ENCODE assay signal across 8 cellular contexts in genomic region chr7:5396542-5396941, GRCh38. TPM values are rescaled to one million over a fixed set of nuclear protein-coding genes. Genes with fewer than 3 reads are reported as not detected.
DNase-seq lines count a peak whose midpoint lies in the region; ATAC-seq and TF ChIP-seq lines count a peak whose summit lies in the region.

No MANE protein-coding gene starts in this region.

- H2AFZ ChIP-seq in HCT116 (ENCODE audit: low read depth, low read length, poor library complexity, severe bottlenecking) = no peak overlapping the region

- H3K9me3 ChIP-seq in HCT116 (ENCODE audit: control insufficient read depth in 1 of 2, insufficient read depth in 1 of 2, low read depth in 1 of 2, low read length in 2 of 2) = no peaks in the 10 kb centered on the region
- H3K9me3 ChIP-seq in skeletal muscle tissue (ENCODE audit: control insufficient read depth in 3 of 3, low read length in 3 of 3) = no peaks in the 10 kb centered on the region

- CTCF ChIA-PET in HCT116 (lab: Charles Lee) = interaction anchor here (0.8 to 3.3 kb wide), 5 partner anchors 31 to 282 kb away, joined by 3 to 11 read pairs (median 3); no protein-coding TSS in a partner anchor

- H3K4me2 ChIP-seq in HCT116 (ENCODE audit: low read length) = peak overlapping the region; percentile 96

- H4K20me1 ChIP-seq in HCT116 (ENCODE audit: insufficient read depth) = no peaks in the 10 kb centered on the region

- intact Hi-C loops in HCT116 (cut with micrococcal nuclease) = no loop called here

- RAD21 ChIA-PET in HCT116 (lab: Charles Lee; ENCODE audit: low non-redundant PET in 1 of 2, low total read pairs in 2 of 2, uncharacterized antibody in 2 of 2, unreplicated experiment in 2 of 2) = interaction anchor here (1.0 to 1.1 kb wide), 2 partner anchors 54 to 99 kb away, joined by 3 read pairs; no protein-coding TSS in a partner anchor

- TF ChIP-seq RAD21 in HCT116 (IDR thresholded peaks at IDR 0.05; ENCODE audit: low read depth) = no peak

- DNase-seq in GM10266 (ENCODE audit: extremely low spot score) = peak; percentile 83
- DNase-seq in HCT116 (ENCODE audit: low read depth, low spot score) = peak; percentile 54
- peak; percentile 79 for DNase-seq in NCI-H226
- DNase-seq in activated CD8-positive, alpha-beta memory T cell treated with anti-CD3 and anti-CD28 coated beads, Interleukin-2, amount 50 U/mL, for 4 hours = peak; percentile 62
- DNase-seq in fibroblast of gingiva (ENCODE audit: low read depth) = peak; percentile 62
- DNase-seq in kidney tubule cell (ENCODE audit: low spot score) = no peak
- no peak for DNase-seq in amniotic stem cell (lab: John Stamatoyannopoulos, UW)

- no peak for TF ChIP-seq POLR2A in HCT116 (IDR thresholded peaks at IDR 0.05; ENCODE audit: borderline replicate concordance, extremely low read depth, insufficient read depth, insufficient read length)

- TF ChIP-seq CTCF in GM10266 (IDR thresholded peaks at IDR 0.05; ENCODE audit: control insufficient read depth, insufficient read depth, low read depth, missing control alignments) (peak; percentile 56), HCT116 (IDR thresholded peaks at IDR 0.05 in 2 of 3, conservative IDR thresholded peaks at IDR 0.05 in 1 of 3; ENCODE audit: borderline replicate concordance in 1 of 3, insufficient read depth in 1 of 3, low read depth in 2 of 3, low read length in 2 of 3) (peak in 2 of 3 experiments; percentile 46 to 53; a peak in 4 of 6 replicates)

- no peaks in the 10 kb centered on the region for H3K9me2 ChIP-seq in HCT116 (ENCODE audit: insufficient read depth)

- H3K4me3 ChIP-seq in HCT116 (replicated peaks in 1 of 2; ENCODE audit: low read depth in 1 of 2, low read length in 2 of 2) (peak overlapping the region; percentile 83 to 89), skeletal muscle tissue (ENCODE audit: low read length in 3 of 3) (peak overlapping the region in 1 of 3 donors; percentile 51)

- peaks cover 14 to 16% of the 10 kb centered on the region in 2 experiments; a peak in 3 of 4 replicates for H3K36me3 ChIP-seq in HCT116 (ENCODE audit: control insufficient read depth in 1 of 2, insufficient read depth in 2 of 2, low read length in 2 of 2)
- H3K36me3 ChIP-seq in skeletal muscle tissue (ENCODE audit: control insufficient read depth in 3 of 3, insufficient read depth in 3 of 3, low read length in 3 of 3) = peaks cover 13 to 17% (median 14%) of the 10 kb centered on the region in 3 donors

- peak; percentile 54 for ATAC-seq in HCT116

- BruUV-seq in HCT116 (replicated peaks; lab: Mats Ljungman, UMichigan) = no TSS peak

- POLR2A ChIA-PET in HCT116 (lab: Charles Lee) = interaction anchor here (1.1 to 1.7 kb wide), 5 partner anchors 13 to 54 kb away, joined by 4 to 18 read pairs (median 5); partner anchors contain the start of gene TNRC18

- H3K4me1 ChIP-seq in HCT116 (ENCODE audit: control insufficient read depth in 1 of 2, insufficient read depth in 2 of 2, low read length in 2 of 2) = peaks cover 34 to 56% of the 10 kb centered on the region in 2 experiments
- peaks cover 8 to 14% (median 11%) of the 10 kb centered on the region in 3 donors for H3K4me1 ChIP-seq in skeletal muscle tissue (ENCODE audit: control insufficient read depth in 3 of 3, insufficient read depth in 3 of 3, low read length in 3 of 3)

- H3K79me2 ChIP-seq in HCT116 (ENCODE audit: insufficient read depth, low read length) = peaks cover 75% of the 10 kb centered on the region

- no peaks in the 10 kb centered on the region for H3K27me3 ChIP-seq in HCT116 (ENCODE audit: insufficient read depth, low read length)
- H3K27me3 ChIP-seq in skeletal muscle tissue (ENCODE audit: control insufficient read depth in 3 of 3, insufficient read depth in 3 of 3, low read length in 3 of 3) = no peaks in the 10 kb centered on the region

- H3K9ac ChIP-seq in HCT116 (ENCODE audit: low read length) = peak overlapping the region; percentile 91
- H3K9ac ChIP-seq in skeletal muscle tissue (ENCODE audit: low read depth in 1 of 3, low read length in 3 of 3) = peak overlapping the region; percentile 40 to 62 (median 40)

- H3K27ac ChIP-seq in HCT116 (ENCODE audit: low read depth, low read length) (peak overlapping the region; percentile 92), skeletal muscle tissue (ENCODE audit: low read depth, low read length) (peak overlapping the region; percentile 47)

TF ChIP-seq in HCT116, 20 proteins besides CTCF, POLR2A, EP300 and RAD21:
- TF ChIP-seq FOSL1 (IDR thresholded peaks at IDR 0.05; ENCODE audit: low read depth) (no peak), POLR2AphosphoS5 (IDR thresholded peaks at IDR 0.05; ENCODE audit: low read depth, low read length) (peak; percentile 57)
TF ChIP-seq in HCT116: peak in this region for 1.

RNA-seq across cellular contexts. Expression of gene TNRC18, which starts 27.1 kb away (rescaled TPM):
- 101 TPM for total RNA-seq in HCT116 (2021; ENCODE audit: unreplicated experiment)
- 65.0 and 67.6 TPM in 2 replicates for polyA plus RNA-seq in HCT116 (2012)
- 25.6 TPM for total RNA-seq in skeletal muscle tissue

Comparison
In these comparisons a context has a peak if more than half of its experiments do, and no peak if none do; other contexts are left out.
1. DNase-seq: peak in GM10266 (single experiment), HCT116 (single experiment), NCI-H226 (single experiment), activated CD8-positive, alpha-beta memory T cell treated with anti-CD3 and anti-CD28 coated beads, Interleukin-2, amount 50 U/mL, for 4 hours (single experiment) and fibroblast of gingiva (single experiment); none in kidney tubule cell (single experiment) and amniotic stem cell (single experiment).